Comparison of ENCODE assay signal across 8 cellular contexts in genomic region chr1:154324241-154324640, GRCh38. TPM values are rescaled to one million over a fixed set of nuclear protein-coding genes. Genes with fewer than 3 reads are reported as not detected.
DNase-seq lines count a peak whose midpoint lies in the region; ATAC-seq, FAIRE-seq and TF ChIP-seq lines count a peak whose summit lies in the region.

No MANE protein-coding gene starts in this region.

- H3K36me3 ChIP-seq in HepG2 (replicated peaks in 1 of 2; ENCODE audit: control insufficient read depth in 1 of 2, insufficient read depth in 2 of 2, low read length in 2 of 2) (no peaks in the 10 kb centered on the region), right lobe of liver (no peaks in the 10 kb centered on the region), ascending aorta (no peaks in the 10 kb centered on the region), muscle layer of colon (ENCODE audit: insufficient read depth, low read length) (no peaks in the 10 kb centered on the region), vagina (no peaks in the 10 kb centered on the region), thyroid gland (no peaks in the 10 kb centered on the region)

- peaks cover 9% of the 10 kb centered on the region for H3K79me2 ChIP-seq in HepG2 (ENCODE audit: insufficient read depth, low read length)

- no peak overlapping the region for H3K27ac ChIP-seq in HepG2 (ENCODE audit: extremely low read length, insufficient read depth, low read length)
- no peak overlapping the region for H3K27ac ChIP-seq in right lobe of liver
- peak overlapping the region; percentile 95 to 97 for H3K27ac ChIP-seq in ascending aorta
- H3K27ac ChIP-seq in muscle layer of colon (ENCODE audit: low read depth, low read length), result peak overlapping the region; percentile 42
- H3K27ac ChIP-seq in vagina, result peak overlapping the region; percentile 98
- no peak overlapping the region for H3K27ac ChIP-seq in thyroid gland

- no peak for TF ChIP-seq RAD21 in HepG2 (CRISPR knock-in tag; IDR thresholded peaks at IDR 0.05)

- no peak for FAIRE-seq in HepG2 (lab: Jason Lieb, UNC)
- FAIRE-seq in frontal cortex (lab: Jason Lieb, UNC), result no peak

- no peak overlapping the region for H2AFZ ChIP-seq in HepG2 (ENCODE audit: low read length)

- POLR2A ChIA-PET in HepG2 (lab: Yijun Ruan, JAX), result interaction anchor here (1.1 to 3.6 kb wide), 2 partner anchors 10 to 28 kb away, joined by 4 to 126 read pairs; no protein-coding TSS in a partner anchor

- in situ Hi-C loops in HepG2 (cut with HindIII; ENCODE audit: extremely low pct_ligation_motif_present, low pct_unique_long_range_greater_than_20kb), result no loop called here

- TF ChIP-seq POLR2A in HepG2 (IDR thresholded peaks at IDR 0.05; ENCODE audit: insufficient read depth in 1 of 2, low read depth in 2 of 2, low read length in 2 of 2), result no peak
- no peak for TF ChIP-seq POLR2A in right lobe of liver (IDR thresholded peaks at IDR 0.05)
- no peak for TF ChIP-seq POLR2A in vagina (IDR thresholded peaks at IDR 0.05)
- TF ChIP-seq POLR2A in thyroid gland (IDR thresholded peaks at IDR 0.05), result no peak

- DNase-seq in HepG2 (ENCODE audit: low spot score) (no peak), right lobe of liver (no peak), ascending aorta (ENCODE audit: low spot score in 2 of 2) (peak in 1 of 2 donors; percentile 65), vagina (ENCODE audit: extremely low spot score in 2 of 2) (no peak), frontal cortex (ENCODE audit: low spot score in 2 of 2) (no peak), thyroid gland (no peak)

- peak overlapping the region; percentile 88; the same call in 1 of the 2 replicates for H3K4me2 ChIP-seq in HepG2 (ENCODE audit: low read depth, low read length)

- intact Hi-C loops in HepG2 (cut with micrococcal nuclease; ENCODE audit: unreplicated experiment), result no loop called here
- intact Hi-C loops in right lobe of liver (cut with DNase I), result loop anchor here in 1 of 2 donors (10.0 kb wide), 1 partner anchor 49 kb away; the partner anchor contains the start of gene HAX1
- intact Hi-C loops in ascending aorta (cut with DNase I), result loop anchor here (1.0 to 2.0 kb wide), 3 partner anchors 11 to 81 kb away; partner anchors contain the start of genes HAX1 and IL6R
- intact Hi-C loops in vagina (cut with DNase I), result no loop called here
- intact Hi-C loops in thyroid gland (cut with DNase I), result no loop called here

- TF ChIP-seq EP300 in HepG2 (IDR thresholded peaks at IDR 0.05; ENCODE audit: low read depth in 2 of 2, low read length in 2 of 2), result no peak
- TF ChIP-seq EP300 in HepG2 (CRISPR knock-in tag; IDR thresholded peaks at IDR 0.05; ENCODE audit: borderline replicate concordance), result no peak

- 67% methylated on average over 1 of the region's 2 CpGs for WGBS in HepG2 (ENCODE audit: low lambda C conversion rate)
- 71% methylated on average over 1 of the region's 2 CpGs for WGBS in right lobe of liver (ENCODE audit: insufficient coverage, low coverage, low lambda C conversion rate, missing lambda C conversion rate)
- 67 to 78% methylated on average over 1 of the region's 2 CpGs for WGBS in thyroid gland, 2 donors

- no peak overlapping the region for H3K9ac ChIP-seq in HepG2 (ENCODE audit: insufficient read depth, low read depth, low read length)
- H3K9ac ChIP-seq in muscle layer of colon (ENCODE audit: low read length), result no peak overlapping the region

- no TSS peak for BruUV-seq in HepG2 (replicated peaks; lab: Mats Ljungman, UMichigan)

- no peak overlapping the region for H3K4me3 ChIP-seq in HepG2 (replicated peaks in 1 of 3; ENCODE audit: insufficient read depth in 1 of 3, low read depth in 2 of 3, low read length in 3 of 3)
- H3K4me3 ChIP-seq in right lobe of liver, result no peak overlapping the region
- H3K4me3 ChIP-seq in ascending aorta, result peak overlapping the region in 1 of 2 donors; percentile 73
- H3K4me3 ChIP-seq in muscle layer of colon (ENCODE audit: low read depth in 1 of 2, low read length in 2 of 2), result peak overlapping the region in 1 of 2 donors; percentile 91
- peak overlapping the region; percentile 64 to 81 for H3K4me3 ChIP-seq in vagina
- H3K4me3 ChIP-seq in thyroid gland (replicated peaks in 1 of 3), result no peak overlapping the region

- H3K4me1 ChIP-seq in HepG2 (ENCODE audit: insufficient read depth, low read length) (peaks cover 32% of the 10 kb centered on the region), right lobe of liver (peaks cover 0 to 14% (median 2%) of the 10 kb centered on the region in 4 donors), ascending aorta (peaks cover 12 to 20% of the 10 kb centered on the region in 2 donors), muscle layer of colon (ENCODE audit: insufficient read depth, low read length) (peaks cover 29% of the 10 kb centered on the region), vagina (peaks cover 32% of the 10 kb centered on the region), thyroid gland (peaks cover 31 to 32% of the 10 kb centered on the region in 2 donors)

- TF ChIP-seq CTCF in HepG2 (CRISPR knock-in tag; IDR thresholded peaks at IDR 0.05) (no peak), right lobe of liver (IDR thresholded peaks at IDR 0.05) (no peak), ascending aorta (IDR thresholded peaks at IDR 0.05) (no peak), vagina (IDR thresholded peaks at IDR 0.05) (no peak), thyroid gland (IDR thresholded peaks at IDR 0.05) (no peak)

- H3K27me3 ChIP-seq in HepG2 (ENCODE audit: control insufficient read depth in 1 of 2, insufficient read depth in 2 of 2, low read length in 2 of 2) (peaks cover 7 to 9% of the 10 kb centered on the region in 2 experiments; a peak in 3 of 5 replicates), right lobe of liver (no peaks in the 10 kb centered on the region), ascending aorta (no peaks in the 10 kb centered on the region), muscle layer of colon (ENCODE audit: control insufficient read depth in 1 of 2, insufficient read depth in 2 of 2, low read length in 2 of 2) (no peaks in the 10 kb centered on the region), vagina (no peaks in the 10 kb centered on the region), thyroid gland (no peaks in the 10 kb centered on the region)

- no peaks in the 10 kb centered on the region for H4K20me1 ChIP-seq in HepG2 (ENCODE audit: insufficient read depth, low read length)

- no peaks in the 10 kb centered on the region for H3K9me3 ChIP-seq in HepG2 (ENCODE audit: low read length)
- H3K9me3 ChIP-seq in right lobe of liver, result no peaks in the 10 kb centered on the region
- no peaks in the 10 kb centered on the region for H3K9me3 ChIP-seq in ascending aorta
- no peaks in the 10 kb centered on the region for H3K9me3 ChIP-seq in muscle layer of colon (ENCODE audit: low read length)
- no peaks in the 10 kb centered on the region for H3K9me3 ChIP-seq in vagina
- H3K9me3 ChIP-seq in thyroid gland, result no peaks in the 10 kb centered on the region

- CTCF ChIA-PET in HepG2 (lab: Yijun Ruan, JAX; ENCODE audit: low intra/inter-chr PET ratio, low total read pairs), result interaction anchor here (1.1 to 4.4 kb wide), 3 partner anchors 12 to 21 kb away, joined by 3 to 100 read pairs (median 8); no protein-coding TSS in a partner anchor

- ATAC-seq in HepG2 (no peak), right lobe of liver (no peak), HG03280 (IDR thresholded peaks at IDR 0.05; ENCODE audit: unreplicated experiment) (no peak)

RNA-seq across cellular contexts. Expression of gene ATP8B2, which starts 1.1 kb away (rescaled TPM):
- total RNA-seq in HepG2 (2016; rRNA removed; fragmentation: Illumina TruSeq; extraction: Trizol) (31.3 and 39.3 TPM in 2 replicates), right lobe of liver (1 to 10 TPM; 1.9 to 8.2 (median 3.2) TPM), ascending aorta (173 TPM), vagina (65.1 TPM), frontal cortex (25.3 TPM), thyroid gland (100 to 1,000 TPM in 1 of 4 donors, 10 to 100 TPM in 3; 61.6 to 106 (median 76.4) TPM)
- total RNA-seq in HepG2 (2016; cell fraction: cytosol; rRNA removed; fragmentation: Illumina TruSeq; extraction: Trizol; ENCODE audit: low read depth), result 9.3 and 9.4 TPM in 2 replicates
- total RNA-seq in HepG2 (2016; cell fraction: insoluble cytoplasmic fraction; rRNA removed; fragmentation: Illumina TruSeq; extraction: Trizol), result 28.1 and 34.6 TPM in 2 replicates
- 28.0 and 30.5 TPM in 2 replicates for total RNA-seq in HepG2 (2016; cell fraction: membrane; rRNA removed; fragmentation: Illumina TruSeq; extraction: Trizol)
- 23.7 and 30.6 TPM in 2 replicates for total RNA-seq in HepG2 (2016; cell fraction: nucleus; rRNA removed; fragmentation: Illumina TruSeq; extraction: Trizol)
- polyA plus RNA-seq in HepG2 (2011; rRNA removed), result 20.4 and 23.9 TPM in 2 replicates
- polyA plus RNA-seq in HepG2 (2011; cell fraction: cytosol; rRNA removed), result 17.7 and 29.9 TPM in 2 replicates
- polyA plus RNA-seq in HepG2 (2011; cell fraction: nucleus; rRNA removed), result 67.2 and 84.5 TPM in 2 replicates
- polyA plus RNA-seq in HepG2 (2012), result 11.1 and 14.4 TPM in 2 replicates
- polyA plus RNA-seq in HepG2 (2016; cell fraction: cytosol; fragmentation: Illumina TruSeq; extraction: Trizol; ENCODE audit: low read depth), result 4.4 and 4.7 TPM in 2 replicates
- 15.2 and 18.9 TPM in 2 replicates for polyA plus RNA-seq in HepG2 (2016; cell fraction: insoluble cytoplasmic fraction; fragmentation: Illumina TruSeq; extraction: Trizol; ENCODE audit: low read depth)
- polyA plus RNA-seq in HepG2 (2016; cell fraction: membrane; fragmentation: Illumina TruSeq; extraction: Trizol; ENCODE audit: low read depth), result 15.5 and 17.2 TPM in 2 replicates
- polyA plus RNA-seq in HepG2 (2016; cell fraction: nucleus; fragmentation: Illumina TruSeq; extraction: Trizol; ENCODE audit: insufficient read depth, low read depth), result 31.3 and 36.4 TPM in 2 replicates
- 1.0 and 52.3 TPM in 2 replicates for polyA minus RNA-seq in HepG2 (2011; rRNA and poly(A)+ RNA removed; ENCODE audit: low replicate concordance)
- 13.5 and 15.3 TPM in 2 replicates for polyA minus RNA-seq in HepG2 (2011; cell fraction: cytosol; rRNA and poly(A)+ RNA removed)
- polyA minus RNA-seq in HepG2 (2011; cell fraction: nucleus; rRNA and poly(A)+ RNA removed), result 22.4 and 25.2 TPM in 2 replicates

RNA-seq across cellular contexts. Expression of gene AQP10, which starts 3.3 kb away (rescaled TPM):
- total RNA-seq in HepG2 (2016; rRNA removed; fragmentation: Illumina TruSeq; extraction: Trizol) (not detected in 2 replicates), right lobe of liver (not detected), ascending aorta (not detected), vagina (not detected), frontal cortex (not detected), thyroid gland (not detected)
- total RNA-seq in HepG2 (2016; cell fraction: cytosol; rRNA removed; fragmentation: Illumina TruSeq; extraction: Trizol; ENCODE audit: low read depth), result not detected in 2 replicates
- not detected in 2 replicates for total RNA-seq in HepG2 (2016; cell fraction: insoluble cytoplasmic fraction; rRNA removed; fragmentation: Illumina TruSeq; extraction: Trizol)
- not detected in 2 replicates for total RNA-seq in HepG2 (2016; cell fraction: membrane; rRNA removed; fragmentation: Illumina TruSeq; extraction: Trizol)
- total RNA-seq in HepG2 (2016; cell fraction: nucleus; rRNA removed; fragmentation: Illumina TruSeq; extraction: Trizol), result not detected in 2 replicates
- polyA plus RNA-seq in HepG2 (2011; rRNA removed), result 0.30 and 0.38 TPM in 2 replicates
- polyA plus RNA-seq in HepG2 (2011; cell fraction: cytosol; rRNA removed), result 0.16 and 0.28 TPM in 2 replicates
- 0.73 and 0.74 TPM in 2 replicates for polyA plus RNA-seq in HepG2 (2011; cell fraction: nucleus; rRNA removed)
- polyA plus RNA-seq in HepG2 (2012), result 0.13 and 0.15 TPM in 2 replicates
- not detected in 2 replicates for polyA plus RNA-seq in HepG2 (2016; cell fraction: cytosol; fragmentation: Illumina TruSeq; extraction: Trizol; ENCODE audit: low read depth)
- polyA plus RNA-seq in HepG2 (2016; cell fraction: insoluble cytoplasmic fraction; fragmentation: Illumina TruSeq; extraction: Trizol; ENCODE audit: low read depth), result not detected in 2 replicates
- polyA plus RNA-seq in HepG2 (2016; cell fraction: membrane; fragmentation: Illumina TruSeq; extraction: Trizol; ENCODE audit: low read depth), result not detected in 2 replicates
- polyA plus RNA-seq in HepG2 (2016; cell fraction: nucleus; fragmentation: Illumina TruSeq; extraction: Trizol; ENCODE audit: insufficient read depth, low read depth), result not detected in 2 replicates
- 0.30 TPM in 1 of 2 replicates, not detected in the other for polyA minus RNA-seq in HepG2 (2011; rRNA and poly(A)+ RNA removed; ENCODE audit: low replicate concordance)
- not detected in 2 replicates for polyA minus RNA-seq in HepG2 (2011; cell fraction: cytosol; rRNA and poly(A)+ RNA removed)
- polyA minus RNA-seq in HepG2 (2011; cell fraction: nucleus; rRNA and poly(A)+ RNA removed), result 0.26 TPM in 1 of 2 replicates, not detected in the other

RNA-seq across cellular contexts. Expression of gene HAX1, which starts 51.8 kb away (rescaled TPM):
- 89.2 and 104 TPM in 2 replicates for total RNA-seq in HepG2 (2016; rRNA removed; fragmentation: Illumina TruSeq; extraction: Trizol)
- total RNA-seq in HepG2 (2016; cell fraction: cytosol; rRNA removed; fragmentation: Illumina TruSeq; extraction: Trizol; ENCODE audit: low read depth), result 42.6 and 45.4 TPM in 2 replicates
- total RNA-seq in HepG2 (2016; cell fraction: insoluble cytoplasmic fraction; rRNA removed; fragmentation: Illumina TruSeq; extraction: Trizol), result 96.4 and 107 TPM in 2 replicates
- total RNA-seq in HepG2 (2016; cell fraction: membrane; rRNA removed; fragmentation: Illumina TruSeq; extraction: Trizol), result 89.9 and 90.2 TPM in 2 replicates
- total RNA-seq in HepG2 (2016; cell fraction: nucleus; rRNA removed; fragmentation: Illumina TruSeq; extraction: Trizol), result 50.1 and 56.3 TPM in 2 replicates
- polyA plus RNA-seq in HepG2 (2011; rRNA removed), result 120 and 128 TPM in 2 replicates
- 106 TPM in 2 replicates for polyA plus RNA-seq in HepG2 (2011; cell fraction: cytosol; rRNA removed)
- 70.0 and 84.2 TPM in 2 replicates for polyA plus RNA-seq in HepG2 (2011; cell fraction: nucleus; rRNA removed)
- polyA plus RNA-seq in HepG2 (2012), result 64.9 and 90.6 TPM in 2 replicates
- polyA plus RNA-seq in HepG2 (2016; cell fraction: cytosol; fragmentation: Illumina TruSeq; extraction: Trizol; ENCODE audit: low read depth), result 44.0 and 44.7 TPM in 2 replicates
- 101 and 113 TPM in 2 replicates for polyA plus RNA-seq in HepG2 (2016; cell fraction: insoluble cytoplasmic fraction; fragmentation: Illumina TruSeq; extraction: Trizol; ENCODE audit: low read depth)
- polyA plus RNA-seq in HepG2 (2016; cell fraction: membrane; fragmentation: Illumina TruSeq; extraction: Trizol; ENCODE audit: low read depth), result 76.6 and 79.0 TPM in 2 replicates
- 86.4 and 97.4 TPM in 2 replicates for polyA plus RNA-seq in HepG2 (2016; cell fraction: nucleus; fragmentation: Illumina TruSeq; extraction: Trizol; ENCODE audit: insufficient read depth, low read depth)
- 75.0 and 215 TPM in 2 replicates for polyA minus RNA-seq in HepG2 (2011; rRNA and poly(A)+ RNA removed; ENCODE audit: low replicate concordance)
- polyA minus RNA-seq in HepG2 (2011; cell fraction: cytosol; rRNA and poly(A)+ RNA removed), result 29.9 and 30.5 TPM in 2 replicates
- polyA minus RNA-seq in HepG2 (2011; cell fraction: nucleus; rRNA and poly(A)+ RNA removed), result 16.0 and 25.0 TPM in 2 replicates
- 10 to 100 TPM; 40.2 to 82.0 (median 44.9) TPM for total RNA-seq in right lobe of liver
- total RNA-seq in ascending aorta, result 270 TPM
- 80.3 TPM for total RNA-seq in vagina
- 75.8 TPM for total RNA-seq in frontal cortex
- total RNA-seq in thyroid gland, result 100 to 1,000 TPM in 2 of 4 donors, 10 to 100 TPM in 2; 52.0 to 104 (median 94.5) TPM

Comparison
In these comparisons a context has a peak if more than half of its experiments do, and no peak if none do; other contexts are left out.
1. H3K27ac ChIP-seq: peak in ascending aorta (2 of 2), muscle layer of colon (single experiment) and vagina (single experiment); none in HepG2 (single experiment), right lobe of liver (0 of 3) and thyroid gland (0 of 3).
2. H3K4me3 ChIP-seq: peak in vagina (2 of 2); none in HepG2 (0 of 3), right lobe of liver (0 of 3) and thyroid gland (0 of 3).